ENCODE assay signal across 8 cellular contexts in genomic region chr7:6576024-6576866, GRCh38. TPM values are rescaled to one million over a fixed set of nuclear protein-coding genes. Genes with fewer than 3 reads are reported as not detected.
DNase-seq lines count a peak whose midpoint lies in the region; ATAC-seq, FAIRE-seq and TF ChIP-seq lines count a peak whose summit lies in the region.

No MANE protein-coding gene starts in this region.

- no peak for ATAC-seq in GM19397 (IDR thresholded peaks at IDR 0.05; ENCODE audit: unreplicated experiment)

- no peaks in the 10 kb centered on the region for H3K9me2 ChIP-seq in OCI-LY7 (ENCODE audit: insufficient read depth, low read length)

- no peak for TF ChIP-seq POLR2A in endothelial cell of umbilical vein (IDR thresholded peaks at IDR 0.05; ENCODE audit: low read depth, low read length)

- H3K9ac ChIP-seq in endothelial cell of umbilical vein (replicated peaks; ENCODE audit: extremely low read depth, insufficient read depth, low read length), result no peak overlapping the region

- CTCF ChIA-PET in OCI-LY7 (lab: Charles Lee; ENCODE audit: unreplicated experiment) (interaction anchor here (0.7 to 1.2 kb wide), 2 partner anchors 14 to 17 kb away, joined by 3 to 4 read pairs; no protein-coding TSS in a partner anchor), endothelial cell of umbilical vein (lab: Charles Lee) (interaction anchor here (2.3 to 3.9 kb wide), 3 partner anchors 14 to 60 kb away, joined by 18 to 20 read pairs (median 19); partner anchors contain the start of gene INTS15)

- dilution Hi-C loops in endothelial cell of umbilical vein (cut with MboI; ENCODE audit: extremely low pct_ligation_motif_present, low sequenced_read_pairs), result no loop called here

- H3K4me1 ChIP-seq in OCI-LY7 (ENCODE audit: insufficient read depth, low read length, poor library complexity, severe bottlenecking) (peaks cover 61% of the 10 kb centered on the region), endothelial cell of umbilical vein (ENCODE audit: control insufficient read depth, extremely low read depth, insufficient read depth, low read length) (no peaks in the 10 kb centered on the region)

- peak overlapping the region; percentile 57 for H3K4me3 ChIP-seq in GM06990 (replicated peaks; ENCODE audit: low read depth, low read length)
- peak overlapping the region; percentile 87 for H3K4me3 ChIP-seq in OCI-LY7 (ENCODE audit: low read depth, low read length, poor library complexity, severe bottlenecking)
- H3K4me3 ChIP-seq in endothelial cell of umbilical vein (replicated peaks in 1 of 3; ENCODE audit: insufficient read depth in 1 of 3, low read depth in 1 of 3, low read length in 3 of 3), result no peak overlapping the region
- H3K4me3 ChIP-seq in retinal pigment epithelial cell (ENCODE audit: low read length), result peak overlapping the region; percentile 76

- peaks cover 25% of the 10 kb centered on the region; the same call in 1 of the 2 replicates for H3K79me2 ChIP-seq in OCI-LY7 (ENCODE audit: insufficient read depth, low read depth, low read length)
- no peaks in the 10 kb centered on the region for H3K79me2 ChIP-seq in endothelial cell of umbilical vein (ENCODE audit: control insufficient read depth, insufficient read depth, low read length)

- no peak for TF ChIP-seq CTCF in GM06990 (IDR thresholded peaks at IDR 0.05; ENCODE audit: insufficient read depth, low read length, poor library complexity, severe bottlenecking)
- no peak for TF ChIP-seq CTCF in OCI-LY7 (conservative IDR thresholded peaks at IDR 0.05; ENCODE audit: low read length)
- no peak for TF ChIP-seq CTCF in endothelial cell of umbilical vein (IDR thresholded peaks at IDR 0.05; ENCODE audit: extremely low read depth in 1 of 2, insufficient read depth in 1 of 2, low read depth in 1 of 2, low read length in 2 of 2)
- no peak for TF ChIP-seq CTCF in retinal pigment epithelial cell (conservative IDR thresholded peaks at IDR 0.05; ENCODE audit: low read depth, low read length)

- H3K27me3 ChIP-seq in GM06990 (replicated peaks; ENCODE audit: control insufficient read depth, insufficient read depth, low read length) (no peaks in the 10 kb centered on the region), endothelial cell of umbilical vein (ENCODE audit: control insufficient read depth in 2 of 2, insufficient read depth in 2 of 2, low read length in 2 of 2) (no peaks in the 10 kb centered on the region)

- no peaks in the 10 kb centered on the region for H3K9me1 ChIP-seq in endothelial cell of umbilical vein (replicated peaks; ENCODE audit: control insufficient read depth, extremely low read depth, insufficient read depth, low read length)

- intact Hi-C loops in OCI-LY7 (cut with micrococcal nuclease; ENCODE audit: unreplicated experiment), result no loop called here
- intact Hi-C loops in endothelial cell of umbilical vein (cut with micrococcal nuclease), result loop anchor here (5.0 kb wide), 1 partner anchor 131 kb away; the partner anchor contains the start of gene ZNF12

- H4K20me1 ChIP-seq in OCI-LY7 (ENCODE audit: insufficient read depth, low read length) (no peaks in the 10 kb centered on the region), endothelial cell of umbilical vein (replicated peaks; ENCODE audit: control insufficient read depth, extremely low read depth, insufficient read depth, low read length) (no peaks in the 10 kb centered on the region)

- no peak for FAIRE-seq in endothelial cell of umbilical vein (lab: Jason Lieb, UNC)

- peaks cover 3% of the 10 kb centered on the region; the same call in 1 of the 2 replicates for H3K36me3 ChIP-seq in GM06990 (ENCODE audit: control insufficient read depth, insufficient read depth, low read length)
- peaks cover 10% of the 10 kb centered on the region; the same call in 1 of the 2 replicates for H3K36me3 ChIP-seq in OCI-LY7 (ENCODE audit: insufficient read depth, low read length)
- H3K36me3 ChIP-seq in endothelial cell of umbilical vein (ENCODE audit: control insufficient read depth in 2 of 2, extremely low read depth in 1 of 2, insufficient read depth in 2 of 2, low read length in 2 of 2), result no peaks in the 10 kb centered on the region

- peak overlapping the region; percentile 52 for H3K4me2 ChIP-seq in OCI-LY7 (ENCODE audit: low read length)
- no peak overlapping the region for H3K4me2 ChIP-seq in endothelial cell of umbilical vein (ENCODE audit: insufficient read depth, low read length)

- H3K9me3 ChIP-seq in OCI-LY7 (ENCODE audit: low read length) (0 out of 2 replicates have a peak, but pooled peaks cover 6% of the 10 kb centered on the region), endothelial cell of umbilical vein (replicated peaks; ENCODE audit: control insufficient read depth, insufficient read depth, low read length) (no peaks in the 10 kb centered on the region)

- H2AFZ ChIP-seq in OCI-LY7 (ENCODE audit: low read length) (no peak overlapping the region), endothelial cell of umbilical vein (ENCODE audit: low read depth, low read length) (no peak overlapping the region)

- POLR2A ChIA-PET in OCI-LY7 (lab: Charles Lee) (interaction anchor here (0.5 to 2.0 kb wide), 8 partner anchors 14 to 240 kb away, joined by 3 to 8 read pairs (median 5); partner anchors contain the start of gene INTS15), endothelial cell of umbilical vein (lab: Charles Lee) (no interaction called here)

- BruUV-seq in OCI-LY7 (replicated peaks; lab: Mats Ljungman, UMichigan) (TSS peak; percentile 86), endothelial cell of umbilical vein (replicated peaks; lab: Mats Ljungman, UMichigan) (TSS peak; percentile 71)

- DNase-seq in GM06990 (ENCODE audit: extremely low read depth, insufficient read length) (no peak), OCI-LY7 (ENCODE audit: low spot score) (no peak), endothelial cell of umbilical vein (ENCODE audit: low read depth, low spot score) (no peak), retinal pigment epithelial cell (ENCODE audit: low read depth) (no peak), SW480 (ENCODE audit: low spot score) (no peak), NCI-H526 (lab: John Stamatoyannopoulos, UW) (no peak), NCI-H69 (lab: John Stamatoyannopoulos, UW) (no peak)

- H3K27ac ChIP-seq in OCI-LY7 (ENCODE audit: low read depth, low read length, poor library complexity, severe bottlenecking) (peak overlapping the region; percentile 19), endothelial cell of umbilical vein (ENCODE audit: insufficient read depth, low read depth, low read length) (no peak overlapping the region)

TF ChIP-seq in endothelial cell of umbilical vein, 7 proteins besides CTCF, POLR2A, EP300 and RAD21 (continues in another document):
- TF ChIP-seq MAX (IDR thresholded peaks at IDR 0.05; ENCODE audit: insufficient read depth, insufficient read length) (no peak), POLR2AphosphoS5 (IDR thresholded peaks at IDR 0.05; ENCODE audit: insufficient read depth, low read depth, low read length) (no peak)

RNA-seq across cellular contexts. Expression of gene ZDHHC4, which starts 1.0 kb away (rescaled TPM):
- 60.7 and 76.4 TPM in 2 replicates for total RNA-seq in OCI-LY7 (2014; rRNA removed; shearing (Covaris generic))
- total RNA-seq in OCI-LY7 (2022) (92.7 and 110 TPM in 2 replicates), endothelial cell of umbilical vein (29.9 and 31.3 TPM in 2 replicates)
- polyA plus RNA-seq in endothelial cell of umbilical vein, result 122 and 137 TPM in 2 replicates
- polyA plus RNA-seq in endothelial cell of umbilical vein (2011; cell fraction: cytosol; rRNA removed), result 58.4 and 62.9 TPM in 2 replicates
- 33.3 and 36.1 TPM in 2 replicates for polyA plus RNA-seq in endothelial cell of umbilical vein (2011; cell fraction: nucleus; rRNA removed)
- 30.1 and 38.0 TPM in 2 replicates for polyA plus RNA-seq in endothelial cell of umbilical vein (2012)
- 130 and 145 TPM in 2 replicates for polyA minus RNA-seq in endothelial cell of umbilical vein
- polyA minus RNA-seq in endothelial cell of umbilical vein (2011; cell fraction: cytosol; rRNA and poly(A)+ RNA removed), result 43.5 TPM
- 21.5 and 22.5 TPM in 2 replicates for polyA minus RNA-seq in endothelial cell of umbilical vein (2011; cell fraction: nucleus; rRNA and poly(A)+ RNA removed)

RNA-seq across cellular contexts. Expression of gene INTS15, which starts 13.6 kb away (rescaled TPM):
- 27.2 and 33.0 TPM in 2 replicates for total RNA-seq in OCI-LY7 (2014; rRNA removed; shearing (Covaris generic))
- total RNA-seq in OCI-LY7 (2022), result 38.8 and 40.9 TPM in 2 replicates
- 31.5 and 35.7 TPM in 2 replicates for total RNA-seq in endothelial cell of umbilical vein
- polyA plus RNA-seq in endothelial cell of umbilical vein, result 51.3 and 51.6 TPM in 2 replicates
- 36.1 and 38.8 TPM in 2 replicates for polyA plus RNA-seq in endothelial cell of umbilical vein (2011; cell fraction: cytosol; rRNA removed)
- 34.4 and 36.5 TPM in 2 replicates for polyA plus RNA-seq in endothelial cell of umbilical vein (2011; cell fraction: nucleus; rRNA removed)
- 21.6 and 29.0 TPM in 2 replicates for polyA plus RNA-seq in endothelial cell of umbilical vein (2012)
- 25.4 and 28.4 TPM in 2 replicates for polyA minus RNA-seq in endothelial cell of umbilical vein
- 12.1 TPM for polyA minus RNA-seq in endothelial cell of umbilical vein (2011; cell fraction: cytosol; rRNA and poly(A)+ RNA removed)
- polyA minus RNA-seq in endothelial cell of umbilical vein (2011; cell fraction: nucleus; rRNA and poly(A)+ RNA removed), result 15.7 and 16.2 TPM in 2 replicates

RNA-seq across cellular contexts. Expression of gene GRID2IP, which starts 25.0 kb away (rescaled TPM):
- total RNA-seq in OCI-LY7 (2014; rRNA removed; shearing (Covaris generic)), result 0.16 and 0.23 TPM in 2 replicates
- 0.32 and 0.41 TPM in 2 replicates for total RNA-seq in OCI-LY7 (2022)
- total RNA-seq in endothelial cell of umbilical vein, result not detected in 2 replicates
- polyA plus RNA-seq in endothelial cell of umbilical vein, result 0.02 TPM in 1 of 2 replicates, not detected in the other
- polyA plus RNA-seq in endothelial cell of umbilical vein (2011; cell fraction: cytosol; rRNA removed), result 0.03 TPM in 1 of 2 replicates, not detected in the other
- polyA plus RNA-seq in endothelial cell of umbilical vein (2011; cell fraction: nucleus; rRNA removed), result 0.08 TPM in 1 of 2 replicates, not detected in the other
- not detected in 2 replicates for polyA plus RNA-seq in endothelial cell of umbilical vein (2012)
- 0.06 TPM in 1 of 2 replicates, not detected in the other for polyA minus RNA-seq in endothelial cell of umbilical vein
- not detected for polyA minus RNA-seq in endothelial cell of umbilical vein (2011; cell fraction: cytosol; rRNA and poly(A)+ RNA removed)
- 0.10 TPM in 1 of 2 replicates, not detected in the other for polyA minus RNA-seq in endothelial cell of umbilical vein (2011; cell fraction: nucleus; rRNA and poly(A)+ RNA removed)

RNA-seq across cellular contexts. Expression of gene ZNF853, which starts 39.2 kb away (rescaled TPM):
- total RNA-seq in OCI-LY7 (2014; rRNA removed; shearing (Covaris generic)), result 0.60 and 0.77 TPM in 2 replicates
- total RNA-seq in OCI-LY7 (2022), result 0.48 and 0.55 TPM in 2 replicates
- total RNA-seq in endothelial cell of umbilical vein, result 0.21 and 0.58 TPM in 2 replicates
- 0.47 and 0.49 TPM in 2 replicates for polyA plus RNA-seq in endothelial cell of umbilical vein
- 0.26 and 0.35 TPM in 2 replicates for polyA plus RNA-seq in endothelial cell of umbilical vein (2011; cell fraction: cytosol; rRNA removed)
- 0.12 and 0.17 TPM in 2 replicates for polyA plus RNA-seq in endothelial cell of umbilical vein (2011; cell fraction: nucleus; rRNA removed)
- 0.08 and 0.26 TPM in 2 replicates for polyA plus RNA-seq in endothelial cell of umbilical vein (2012)
- 0.68 and 2.4 TPM in 2 replicates for polyA minus RNA-seq in endothelial cell of umbilical vein
- not detected for polyA minus RNA-seq in endothelial cell of umbilical vein (2011; cell fraction: cytosol; rRNA and poly(A)+ RNA removed)
- polyA minus RNA-seq in endothelial cell of umbilical vein (2011; cell fraction: nucleus; rRNA and poly(A)+ RNA removed), result 0.10 and 0.14 TPM in 2 replicates

Comparison
In these comparisons a context has a peak if more than half of its experiments do, and no peak if none do; other contexts are left out.
1. H3K4me3 ChIP-seq: peak in GM06990 (single experiment), OCI-LY7 (single experiment) and retinal pigment epithelial cell (single experiment); none in endothelial cell of umbilical vein (0 of 3).